8 cellular contexts compared by ENCODE assay signal in the genomic region with DNA sequence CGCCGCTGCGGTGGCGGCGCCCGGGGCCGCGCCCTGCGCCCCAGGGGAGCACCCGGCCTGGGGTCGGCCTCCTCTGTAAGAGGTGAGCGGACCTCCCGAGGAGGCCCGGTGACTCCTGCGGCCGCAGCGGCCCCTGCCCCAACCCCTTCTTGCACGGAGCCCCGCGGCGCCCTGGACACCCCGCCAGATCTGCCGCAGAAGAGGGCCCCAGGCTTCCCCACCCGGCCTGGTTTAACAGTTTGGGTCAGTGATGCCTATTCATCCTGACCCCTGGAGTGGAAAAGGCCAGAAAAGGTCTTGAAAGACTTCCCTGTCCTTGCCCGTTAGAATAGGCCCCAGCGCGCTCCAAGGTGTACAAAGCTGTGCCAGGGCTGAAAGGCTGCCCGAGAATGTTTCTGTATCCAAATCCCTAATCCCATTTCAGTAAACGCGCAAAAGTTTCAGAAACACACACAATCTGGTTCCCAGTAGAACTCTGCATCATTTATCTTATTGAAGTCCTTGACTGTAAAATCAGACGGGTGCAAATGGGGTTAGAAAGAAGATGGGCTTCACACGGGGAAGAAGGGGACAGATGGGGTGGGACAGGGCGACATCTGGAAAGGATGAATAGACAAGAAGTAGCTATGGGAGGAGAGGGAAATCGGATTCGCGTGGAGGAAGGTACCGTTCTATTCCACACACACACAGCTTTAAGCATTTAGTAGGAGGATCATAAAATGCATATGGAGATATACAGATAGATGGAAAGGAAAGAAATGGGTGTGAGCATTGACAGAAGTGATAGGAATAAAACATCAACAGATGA. TPM values are rescaled to one million over a fixed set of nuclear protein-coding genes. Genes with fewer than 3 reads are reported as not detected.
A peak's percentile ranks its signal among the peaks of the same experiment; 100 is the strongest.
DNase-seq lines count a peak whose midpoint lies in the region; ATAC-seq, FAIRE-seq and TF ChIP-seq lines count a peak whose summit lies in the region.

No MANE protein-coding gene starts in this region.

- H3K4me1 Mint-ChIP-seq in T-helper 17 cell (peaks cover 26% of the 10 kb centered on the region), nephron progenitor cell (peaks cover 67% of the 10 kb centered on the region)

- ATAC-seq in A549 (no peak; a peak in 1 of 6 replicates), T-helper 17 cell (no peak), HG03135 (IDR thresholded peaks at IDR 0.05; ENCODE audit: unreplicated experiment) (no peak)

- peak overlapping the region; percentile 95 to 98 for H3K27ac ChIP-seq in A549

- TF ChIP-seq EP300 in A549 (IDR thresholded peaks at IDR 0.05): no peak

- CTCF ChIA-PET in A549 (lab: Yijun Ruan, JAX): interaction anchor here (0.9 to 3.1 kb wide), 6 partner anchors 15 to 413 kb away, joined by 3 to 20 read pairs (median 4); no protein-coding TSS in a partner anchor

- WGBS in A549 (ENCODE audit: missing lambda C conversion rate): 59% methylated on average over 18 of the region's 37 CpGs

- H3K27ac Mint-ChIP-seq in T-helper 17 cell (peak overlapping the region; percentile 80), nephron progenitor cell (peak overlapping the region; percentile 30)

- DNase-seq in A549 (ENCODE audit: low read depth in 1 of 2, low spot score in 1 of 2): no peak
- peak; percentile 41 for DNase-seq in GM19239 (ENCODE audit: insufficient read length, low spot score)
- peak in 1 of 3 donors; percentile 11 for DNase-seq in T-helper 17 cell
- DNase-seq in epithelial cell of proximal tubule (ENCODE audit: low read depth): no peak
- no peak for DNase-seq in nephron progenitor cell
- no peak for DNase-seq in EL
- DNase-seq in DMS153 (lab: John Stamatoyannopoulos, UW): no peak

- H3K4me3 Mint-ChIP-seq in T-helper 17 cell (peak overlapping the region; percentile 93), nephron progenitor cell (peak overlapping the region; percentile 65)

- POLR2A ChIA-PET in A549 (lab: Yijun Ruan, JAX): interaction anchor here (0.6 to 3.8 kb wide), 11 partner anchors 12 to 413 kb away, joined by 3 to 197 read pairs (median 6); a partner anchor contains a TSS

- H3K4me1 ChIP-seq in A549: peaks cover 34% of the 10 kb centered on the region

- no peak for FAIRE-seq in A549 (lab: Jason Lieb, UNC)
- peak; percentile 64 for FAIRE-seq in GM19239 (lab: Jason Lieb, UNC)

- H3K27me3 Mint-ChIP-seq in T-helper 17 cell (peaks cover 2% of the 10 kb centered on the region), nephron progenitor cell (ENCODE audit: low read depth, poor library complexity) (no peaks in the 10 kb centered on the region)

- H3K9me3 ChIP-seq in A549 (no peaks in the 10 kb centered on the region), T-helper 17 cell (ENCODE audit: control insufficient read depth, low read length, poor library complexity, severe bottlenecking) (no peaks in the 10 kb centered on the region)

- H3K4me3 ChIP-seq in A549 (peak overlapping the region; percentile 92), epithelial cell of proximal tubule (ENCODE audit: low read depth, low read length) (peak overlapping the region; percentile 64)

- H3K36me3 Mint-ChIP-seq in T-helper 17 cell (ENCODE audit: low read depth) (peaks cover 2% of the 10 kb centered on the region), nephron progenitor cell (ENCODE audit: low read depth) (no peaks in the 10 kb centered on the region)

- no peak for TF ChIP-seq POLR2A in A549 (IDR thresholded peaks at IDR 0.05; ENCODE audit: low read length)

- H3K4me2 ChIP-seq in A549: peak overlapping the region; percentile 75

- no peaks in the 10 kb centered on the region for H3K9me3 Mint-ChIP-seq in nephron progenitor cell

- TF ChIP-seq RAD21 in A549 (conservative IDR thresholded peaks at IDR 0.05 in 1 of 2, IDR thresholded peaks at IDR 0.05 in 1 of 2): no peak

- no peak for TF ChIP-seq CTCF in A549 (IDR thresholded peaks at IDR 0.05)
- no peak for TF ChIP-seq CTCF in epithelial cell of proximal tubule (conservative IDR thresholded peaks at IDR 0.05; ENCODE audit: low read depth, low read length)
- TF ChIP-seq CTCF in nephron progenitor cell (IDR thresholded peaks at IDR 0.05): no peak

TF ChIP-seq in A549, 52 proteins besides CTCF, POLR2A, EP300 and RAD21:
- peak; percentile 31 for TF ChIP-seq PHF8 (IDR thresholded peaks at IDR 0.05; ENCODE audit: borderline replicate concordance, low read depth)
- TF ChIP-seq HOXB13 (CRISPR knock-in tag; IDR thresholded peaks at IDR 0.05; ENCODE audit: low read depth): no peak
TF ChIP-seq in A549: peak in this region for 1.

RNA-seq across cellular contexts. Expression of a gene that starts 1.1 kb away (rescaled TPM):
- polyA plus RNA-seq in A549 (2011; rRNA removed) (14.2 and 17.0 TPM in 2 replicates), A549 (2017; fragmentation: RNase III; extraction: RNeasy Plus Mini Kit Qiagen cat#74134 plus additional on column Dnase treatment) (4.5 to 5.5 TPM (median 4.9 TPM) in 3 replicates)
- 8.3 and 10.0 TPM in 2 replicates for polyA plus RNA-seq in A549 (2012; cell fraction: cytosol; rRNA removed)
- polyA plus RNA-seq in A549 (2012; cell fraction: nucleus; rRNA removed): 3.9 and 7.2 TPM in 2 replicates
- polyA minus RNA-seq in A549 (2011; rRNA and poly(A)+ RNA removed): 10.0 and 13.4 TPM in 2 replicates
- total RNA-seq in T-helper 17 cell (10 to 100 TPM; 39.6 to 43.9 TPM), epithelial cell of proximal tubule (3.9 and 7.7 TPM in 2 replicates)
